ENCODE assay signal across 22 cellular contexts in the genomic region with DNA sequence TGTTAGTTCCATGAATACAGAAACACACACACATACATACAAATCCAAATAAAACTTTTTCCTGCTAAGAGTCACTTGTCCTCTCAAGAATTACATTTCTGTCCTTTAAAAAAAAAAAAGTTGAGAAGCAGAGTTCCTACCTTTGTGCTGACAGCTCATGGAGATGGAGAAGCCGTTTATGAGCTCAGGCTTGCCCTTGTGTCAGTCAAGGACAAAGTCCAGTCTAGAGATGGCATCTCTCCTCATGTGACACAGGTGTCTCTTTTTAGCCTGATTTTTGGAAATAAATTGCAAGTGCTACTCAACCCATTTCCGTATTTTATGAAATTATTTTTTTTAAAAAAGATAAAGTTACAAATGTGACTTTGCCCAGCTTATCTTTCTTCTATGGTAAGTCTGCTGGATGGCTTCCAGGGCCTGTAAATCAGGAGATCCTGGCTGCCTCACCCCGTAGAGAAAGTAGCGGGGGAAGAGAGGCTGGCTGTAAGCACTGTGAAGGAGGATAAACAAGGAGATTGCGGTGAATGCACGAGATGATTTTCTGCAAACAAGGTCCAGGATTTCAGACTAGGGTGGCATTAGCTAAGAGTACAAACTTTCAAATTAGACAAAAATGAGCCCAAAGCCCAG.
DNase-seq lines count a peak whose midpoint lies in the region; ATAC-seq, FAIRE-seq and TF ChIP-seq lines count a peak whose summit lies in the region.
"Had no signal": no experiment of that assay in that cellular context is flagged by ENCODE, and none has a peak within 500 bp of the region (broad histone marks: within the 10 kb centered on the region; RNA-seq: fewer than 3 reads in every experiment).

No MANE protein-coding gene starts in this region.

- CTCF ChIA-PET in endothelial cell of umbilical vein (lab: Charles Lee), result interaction anchor here (0.5 kb wide), 1 partner anchor 1248 kb away, joined by 3 read pairs; no protein-coding TSS in a partner anchor

- POLR2A ChIA-PET in endothelial cell of umbilical vein (lab: Charles Lee), result interaction anchor here (0.6 kb wide), 1 partner anchor 249 kb away, joined by 5 read pairs; no protein-coding TSS in a partner anchor

- peak overlapping the region; percentile 40 for H3K27ac Mint-ChIP-seq in mesothelial cell of epicardium
- H3K27ac Mint-ChIP-seq: activated T-helper 2 cell treated with anti-CD3 and anti-CD28 coated beads, Interferon-gamma antibody, Interleukin-2, Interleukin-4, amounts not matched to agents 10 μg/mL and 5 μg/mL and 100 μg/mL, durations not matched to agents 14 hours and 24 hours and 36 hours had no signal

- no peaks in the 10 kb centered on the region for H3K9me3 ChIP-seq in endothelial cell of umbilical vein (replicated peaks; ENCODE audit: control insufficient read depth, insufficient read depth, low read length)
- H3K9me3 ChIP-seq: sigmoid colon had no signal

- intact Hi-C loops in endothelial cell of umbilical vein (cut with micrococcal nuclease), result no loop called here

- no peaks in the 10 kb centered on the region for H3K79me2 ChIP-seq in endothelial cell of umbilical vein (ENCODE audit: control insufficient read depth, insufficient read depth, low read length)

- H3K27ac ChIP-seq in endothelial cell of umbilical vein (ENCODE audit: insufficient read depth, low read depth, low read length), result no peak overlapping the region
- H3K27ac ChIP-seq: 22Rv1; BLaER1 treated with 17β-estradiol and CSF1 and Interleukin-3, amounts not matched to agents 10 nM and 100 nM; cardiac muscle cell; heart right ventricle; sigmoid colon had no signal

- no peak for TF ChIP-seq POLR2A in endothelial cell of umbilical vein (IDR thresholded peaks at IDR 0.05; ENCODE audit: low read depth, low read length)

- no peak overlapping the region for H3K4me2 ChIP-seq in endothelial cell of umbilical vein (ENCODE audit: insufficient read depth, low read length)
- H3K4me2 ChIP-seq: BLaER1 treated with 17β-estradiol and CSF1 and Interleukin-3, amounts not matched to agents 10 nM and 100 nM had no signal

- no TSS peak for BruUV-seq in endothelial cell of umbilical vein (replicated peaks; lab: Mats Ljungman, UMichigan)

- dilution Hi-C loops in endothelial cell of umbilical vein (cut with MboI; ENCODE audit: extremely low pct_ligation_motif_present, low sequenced_read_pairs), result no loop called here

- no peaks in the 10 kb centered on the region for H3K36me3 ChIP-seq in endothelial cell of umbilical vein (ENCODE audit: control insufficient read depth in 2 of 2, extremely low read depth in 1 of 2, insufficient read depth in 2 of 2, low read length in 2 of 2)
- H3K36me3 ChIP-seq: BLaER1 treated with 17β-estradiol and CSF1 and Interleukin-3, amounts not matched to agents 10 nM and 100 nM; cardiac muscle cell; heart right ventricle; sigmoid colon had no signal

- H4K20me1 ChIP-seq in endothelial cell of umbilical vein (replicated peaks; ENCODE audit: control insufficient read depth, extremely low read depth, insufficient read depth, low read length), result no peaks in the 10 kb centered on the region
- H4K20me1 ChIP-seq: BLaER1 treated with 17β-estradiol and CSF1 and Interleukin-3, amounts not matched to agents 10 nM and 100 nM had no signal

- DNase-seq in DMS 273 (lab: John Stamatoyannopoulos, UW; ENCODE audit: unreplicated experiment), result peak; percentile 1
- DNase-seq in DMS 273 treated with DMSO at 0.1 percent for 48 hours (lab: John Stamatoyannopoulos, UW), result no peak
- DNase-seq in endothelial cell of umbilical vein (ENCODE audit: low read depth, low spot score), result peak; percentile 25
- no peak for DNase-seq in mesothelial cell of epicardium (ENCODE audit: low spot score in 2 of 2, unreplicated experiment in 2 of 2)
- no peak for DNase-seq in effector CD8-positive, alpha-beta T cell (lab: John Stamatoyannopoulos, UW)
- DNase-seq in activated CD4-positive, alpha-beta T cell treated with anti-CD3 and anti-CD28 coated beads, Interleukin-2, amount 50 U/mL, for 48 hours, result no peak
- no peak for DNase-seq in NCI-H146 (lab: John Stamatoyannopoulos, UW)
- DNase-seq: GF-D8, heart right ventricle, Kasumi-1, midbrain, NCI-H2171, NCI-H82, sigmoid colon, T-helper 9 cell had no signal

- no peak overlapping the region for H3K4me3 Mint-ChIP-seq in mesothelial cell of epicardium

- no peak overlapping the region for H2AFZ ChIP-seq in endothelial cell of umbilical vein (ENCODE audit: low read depth, low read length)

- H3K9me3 Mint-ChIP-seq in mesothelial cell of epicardium, result peaks cover 8% of the 10 kb centered on the region
- H3K9me3 Mint-ChIP-seq: activated T-helper 2 cell treated with anti-CD3 and anti-CD28 coated beads, Interferon-gamma antibody, Interleukin-2, Interleukin-4, amounts not matched to agents 10 μg/mL and 5 μg/mL and 100 μg/mL, durations not matched to agents 14 hours and 24 hours and 36 hours had no signal

- TF ChIP-seq CTCF in endothelial cell of umbilical vein (IDR thresholded peaks at IDR 0.05; ENCODE audit: extremely low read depth in 1 of 2, insufficient read depth in 1 of 2, low read depth in 1 of 2, low read length in 2 of 2), result no peak
- no peak for TF ChIP-seq CTCF in mesothelial cell of epicardium (IDR thresholded peaks at IDR 0.05; ENCODE audit: unreplicated experiment)

- H3K36me3 Mint-ChIP-seq in mesothelial cell of epicardium, result no peaks in the 10 kb centered on the region

- no peaks in the 10 kb centered on the region for H3K27me3 Mint-ChIP-seq in mesothelial cell of epicardium (ENCODE audit: low read depth)

- FAIRE-seq in endothelial cell of umbilical vein (lab: Jason Lieb, UNC), result no peak
- FAIRE-seq: GM12891 had no signal

- no peak for ATAC-seq in HG02973 (IDR thresholded peaks at IDR 0.05; ENCODE audit: unreplicated experiment)
- ATAC-seq: HCT116, heart right ventricle had no signal

- H3K9me1 ChIP-seq in endothelial cell of umbilical vein (replicated peaks; ENCODE audit: control insufficient read depth, extremely low read depth, insufficient read depth, low read length), result no peaks in the 10 kb centered on the region

- no peak overlapping the region for H3K9ac ChIP-seq in endothelial cell of umbilical vein (replicated peaks; ENCODE audit: extremely low read depth, insufficient read depth, low read length)
- H3K9ac ChIP-seq: BLaER1 treated with 17β-estradiol and CSF1 and Interleukin-3, amounts not matched to agents 10 nM and 100 nM had no signal

- no peak overlapping the region for H3K4me3 ChIP-seq in endothelial cell of umbilical vein (replicated peaks in 1 of 3; ENCODE audit: insufficient read depth in 1 of 3, low read depth in 1 of 3, low read length in 3 of 3)
- H3K4me3 ChIP-seq: BLaER1 treated with 17β-estradiol and CSF1 and Interleukin-3, amounts not matched to agents 10 nM and 100 nM; cardiac muscle cell; heart right ventricle; sigmoid colon had no signal

- H3K27me3 ChIP-seq in endothelial cell of umbilical vein (ENCODE audit: control insufficient read depth in 2 of 2, insufficient read depth in 2 of 2, low read length in 2 of 2), result no peaks in the 10 kb centered on the region
- H3K27me3 ChIP-seq: BLaER1 treated with 17β-estradiol and CSF1 and Interleukin-3, amounts not matched to agents 10 nM and 100 nM; cardiac muscle cell; heart right ventricle; sigmoid colon had no signal

- peaks cover 18% of the 10 kb centered on the region for H3K4me1 Mint-ChIP-seq in mesothelial cell of epicardium

- no peaks in the 10 kb centered on the region for H3K4me1 ChIP-seq in endothelial cell of umbilical vein (ENCODE audit: control insufficient read depth, extremely low read depth, insufficient read depth, low read length)
- H3K4me1 ChIP-seq: BLaER1 treated with 17β-estradiol and CSF1 and Interleukin-3, amounts not matched to agents 10 nM and 100 nM; heart right ventricle; sigmoid colon had no signal

TF ChIP-seq in endothelial cell of umbilical vein, 7 proteins besides CTCF, POLR2A, EP300 and RAD21:
- TF ChIP-seq EZH2 (IDR thresholded peaks at IDR 0.05; ENCODE audit: borderline replicate concordance, low read depth, low read length, severe bottlenecking), result no peak
- TF ChIP-seq, protein P1, sequence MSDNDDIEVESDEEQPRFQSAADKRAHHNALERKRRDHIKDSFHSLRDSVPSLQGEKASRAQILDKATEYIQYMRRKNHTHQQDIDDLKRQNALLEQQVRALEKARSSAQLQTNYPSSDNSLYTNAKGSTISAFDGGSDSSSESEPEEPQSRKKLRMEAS (IDR thresholded peaks at IDR 0.05; ENCODE audit: insufficient read depth, insufficient read length), result no peak
- no peak for TF ChIP-seq FOS (IDR thresholded peaks at IDR 0.05; ENCODE audit: borderline replicate concordance, insufficient read depth, low read length)
- TF ChIP-seq POLR2AphosphoS5 (IDR thresholded peaks at IDR 0.05; ENCODE audit: insufficient read depth, low read depth, low read length), result no peak
- TF ChIP-seq MYC (IDR thresholded peaks at IDR 0.05; ENCODE audit: low read depth, low read length), result no peak
- TF ChIP-seq GATA2 (IDR thresholded peaks at IDR 0.05; ENCODE audit: insufficient read depth, insufficient read length, low read depth, low read length), result no peak
- TF ChIP-seq JUN (IDR thresholded peaks at IDR 0.05; ENCODE audit: borderline replicate concordance, insufficient read depth, insufficient read length, low read depth), result no peak

Comparison
In these comparisons a context has a peak if more than half of its experiments do, and no peak if none do; other contexts are left out.
1. DNase-seq: peak in DMS 273 (single experiment) and endothelial cell of umbilical vein (single experiment); none in DMS 273 treated with DMSO at 0.1 percent for 48 hours (single experiment), mesothelial cell of epicardium (0 of 2), effector CD8-positive, alpha-beta T cell (single experiment), activated CD4-positive, alpha-beta T cell treated with anti-CD3 and anti-CD28 coated beads, Interleukin-2, amount 50 U/mL, for 48 hours (0 of 2) and NCI-H146 (single experiment).